ENCODE assay signal across 29 cellular contexts in the genomic region with DNA sequence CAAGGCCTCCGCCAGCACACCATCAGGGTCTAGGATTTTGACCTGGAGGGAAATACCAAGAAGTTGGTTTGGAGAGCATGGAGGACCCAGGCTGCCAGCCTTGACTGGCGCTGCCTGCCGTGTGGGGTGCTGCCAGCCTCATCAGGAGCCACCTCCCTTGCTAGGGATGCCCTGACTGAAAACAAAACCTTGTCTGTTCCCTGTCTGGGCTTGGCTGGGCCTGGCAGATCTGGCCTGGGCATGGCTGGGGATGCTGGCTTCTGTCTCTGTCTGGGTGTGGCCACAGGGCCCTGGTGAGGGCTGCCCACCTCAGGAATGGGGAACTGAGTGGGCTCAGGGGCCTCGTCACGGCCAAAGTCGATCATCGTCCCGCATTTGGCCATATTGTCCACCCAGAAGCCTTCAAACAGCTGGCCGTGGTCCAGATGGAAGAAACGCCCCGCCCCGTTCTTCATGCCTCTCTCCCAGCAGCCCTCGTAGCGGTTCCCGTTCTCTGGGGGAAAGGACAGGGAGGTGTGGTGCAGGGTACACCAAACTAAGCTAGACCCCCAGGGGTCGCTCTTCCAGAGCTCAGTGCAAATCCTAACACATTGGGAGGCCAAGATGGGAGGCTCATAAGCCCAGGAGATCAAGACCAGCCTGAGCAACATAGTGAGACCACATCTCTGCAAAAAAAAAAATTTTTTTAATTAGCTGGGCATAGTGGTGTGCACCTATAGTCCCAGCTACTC. TPM values are rescaled to one million over a fixed set of nuclear protein-coding genes. Genes with fewer than 3 reads are reported as not detected.
A peak's percentile ranks its signal among the peaks of the same experiment; 100 is the strongest.
DNase-seq lines count a peak whose midpoint lies in the region; ATAC-seq and TF ChIP-seq lines count a peak whose summit lies in the region.
"Had no signal": no experiment of that assay in that cellular context is flagged by ENCODE, and none has a peak within 500 bp of the region (broad histone marks: within the 10 kb centered on the region; RNA-seq: fewer than 3 reads in every experiment).

No MANE protein-coding gene starts in this region.

- TF ChIP-seq CTCF in glutamatergic neuron (IDR thresholded peaks at IDR 0.05; ENCODE audit: partially characterized antibody, unreplicated experiment) = no peak

- CTCF ChIA-PET in activated naive CD4-positive, alpha-beta T cell treated with anti-CD3 and anti-CD28 coated beads, Interleukin-2, amount 10 ng/mL, durations not matched to agents 7 days and 5 days (lab: Charles Lee) = no interaction called here

- H3K9me3 Mint-ChIP-seq in activated naive CD4-positive, alpha-beta T cell treated with anti-CD3 and anti-CD28 coated beads, Interleukin-2, amount 10 ng/mL, durations not matched to agents 7 days and 5 days = peaks cover 5% of the 10 kb centered on the region
- H3K9me3 Mint-ChIP-seq in activated naive CD4-positive, alpha-beta T cell treated with anti-CD3 and anti-CD28 coated beads, Interleukin-2, amount 50 U/mL, for 72 hours = peaks cover 4 to 6% of the 10 kb centered on the region in 2 donors
- peaks cover 3% of the 10 kb centered on the region for H3K9me3 Mint-ChIP-seq in glutamatergic neuron (ENCODE audit: unreplicated experiment)
- H3K9me3 Mint-ChIP-seq: activated CD4-positive, alpha-beta memory T cell treated with anti-CD3 and anti-CD28 coated beads for 36 hours; activated T-helper 17 cell treated with anti-CD3 and anti-CD28 coated beads, Interleukin-2, amount 50 U/mL, for 72 hours had no signal

- H3K36me3 Mint-ChIP-seq in activated naive CD4-positive, alpha-beta T cell treated with anti-CD3 and anti-CD28 coated beads, Interleukin-2, amount 10 ng/mL, durations not matched to agents 7 days and 5 days = peaks cover 58% of the 10 kb centered on the region
- H3K36me3 Mint-ChIP-seq in activated naive CD4-positive, alpha-beta T cell treated with anti-CD3 and anti-CD28 coated beads, Interleukin-2, amount 50 U/mL, for 72 hours = peaks cover 0 to 7% of the 10 kb centered on the region in 2 donors
- no peaks in the 10 kb centered on the region for H3K36me3 Mint-ChIP-seq in glutamatergic neuron (ENCODE audit: unreplicated experiment)

- no peaks in the 10 kb centered on the region for H3K27me3 Mint-ChIP-seq in activated naive CD4-positive, alpha-beta T cell treated with anti-CD3 and anti-CD28 coated beads, Interleukin-2, amount 10 ng/mL, durations not matched to agents 7 days and 5 days
- peaks cover 2% of the 10 kb centered on the region for H3K27me3 Mint-ChIP-seq in glutamatergic neuron (ENCODE audit: unreplicated experiment)
- H3K27me3 Mint-ChIP-seq: activated CD4-positive, alpha-beta memory T cell treated with anti-CD3 and anti-CD28 coated beads for 36 hours; activated naive CD8-positive, alpha-beta T cell; activated T-helper 17 cell treated with anti-CD3 and anti-CD28 coated beads, Interleukin-2, amount 50 U/mL, for 72 hours; T-helper 17 cell had no signal

- no peak overlapping the region for H3K4me3 Mint-ChIP-seq in activated naive CD4-positive, alpha-beta T cell treated with anti-CD3 and anti-CD28 coated beads, Interleukin-2, amount 10 ng/mL, durations not matched to agents 7 days and 5 days
- no peak overlapping the region for H3K4me3 Mint-ChIP-seq in glutamatergic neuron (ENCODE audit: unreplicated experiment)
- H3K4me3 Mint-ChIP-seq: activated CD4-positive, alpha-beta memory T cell treated with anti-CD3 and anti-CD28 coated beads for 36 hours; activated naive CD8-positive, alpha-beta T cell; activated T-helper 17 cell treated with anti-CD3 and anti-CD28 coated beads, Interleukin-2, amount 50 U/mL, for 72 hours; T-helper 17 cell had no signal

- H3K4me1 Mint-ChIP-seq in activated naive CD4-positive, alpha-beta T cell treated with anti-CD3 and anti-CD28 coated beads, Interleukin-2, amount 10 ng/mL, durations not matched to agents 7 days and 5 days = peaks cover 66% of the 10 kb centered on the region
- no peaks in the 10 kb centered on the region for H3K4me1 Mint-ChIP-seq in glutamatergic neuron (ENCODE audit: low read depth, unreplicated experiment)

- peak overlapping the region; percentile 14 for H3K27ac Mint-ChIP-seq in activated naive CD4-positive, alpha-beta T cell treated with anti-CD3 and anti-CD28 coated beads, Interleukin-2, amount 10 ng/mL, durations not matched to agents 7 days and 5 days
- no peak overlapping the region for H3K27ac Mint-ChIP-seq in activated naive CD4-positive, alpha-beta T cell treated with anti-CD3 and anti-CD28 coated beads, Interleukin-2, amount 50 U/mL, for 72 hours
- no peak overlapping the region for H3K27ac Mint-ChIP-seq in glutamatergic neuron (ENCODE audit: unreplicated experiment)
- H3K27ac Mint-ChIP-seq: activated CD4-positive, alpha-beta memory T cell treated with anti-CD3 and anti-CD28 coated beads for 36 hours; activated naive CD8-positive, alpha-beta T cell; activated T-helper 17 cell treated with anti-CD3 and anti-CD28 coated beads, Interleukin-2, amount 50 U/mL, for 72 hours had no signal

- no peak for ATAC-seq in activated naive CD4-positive, alpha-beta T cell treated with anti-CD3 and anti-CD28 coated beads, Interleukin-2, amount 50 U/mL, for 72 hours
- ATAC-seq in GM18873 (IDR thresholded peaks at IDR 0.05; ENCODE audit: low FRiP score, unreplicated experiment) (no peak), HG03439 (IDR thresholded peaks at IDR 0.05; ENCODE audit: unreplicated experiment) (no peak)
- ATAC-seq: left colon, T-helper 17 cell had no signal

- no peak for DNase-seq in activated naive CD4-positive, alpha-beta T cell treated with anti-CD3 and anti-CD28 coated beads, Interleukin-2, amount 10 ng/mL, durations not matched to agents 7 days and 5 days
- no peak for DNase-seq in activated naive CD4-positive, alpha-beta T cell treated with anti-CD3 and anti-CD28 coated beads, Interleukin-2, amount 50 U/mL, for 72 hours (ENCODE audit: low spot score in 2 of 2)
- peak; percentile 14 for DNase-seq in MV-4-11 (lab: John Stamatoyannopoulos, UW)
- peak; percentile 31 for DNase-seq in glutamatergic neuron
- no peak for DNase-seq in HuH-7.5 (ENCODE audit: low spot score)
- no peak for DNase-seq in HK-2 (ENCODE audit: unreplicated experiment)
- DNase-seq: activated CD4-positive, alpha-beta memory T cell treated with anti-CD3 and anti-CD28 coated beads for 36 hours; activated CD4-positive, CD25-positive, alpha-beta regulatory T cell treated with anti-CD3 and anti-CD28 coated beads, Interleukin-2, amount 50 U/mL, for 72 hours; activated CD8-positive, alpha-beta memory T cell treated with anti-CD3 and anti-CD28 coated beads, Interleukin-2, amount 50 U/mL, for 48 hours; AML-193; anterior cingulate cortex; DMS53; effector memory CD4-positive, alpha-beta T cell; foreskin melanocyte; HCEC 1CT; left colon; NCI-H1417; NCI-H2081; NCI-H226; NCI-H748 treated with DMSO at 0.1 percent for 48 hours; psoas muscle; stimulated activated naive CD4-positive, alpha-beta T cell treated with Interleukin-2 at 50 U/mL for 16 hours; T-helper 17 cell; testis; uterus had no signal

RNA-seq across cellular contexts. Expression of gene MORN3, which starts 16.5 kb away (rescaled TPM):
- 1 to 10 TPM; 1.3 to 2.9 TPM for total RNA-seq in activated naive CD4-positive, alpha-beta T cell treated with anti-CD3 and anti-CD28 coated beads, Interleukin-2, amount 50 U/mL, for 72 hours
- total RNA-seq in glutamatergic neuron (ENCODE audit: unreplicated experiment) = 1.2 TPM
- total RNA-seq: left colon, psoas muscle had no signal

RNA-seq across cellular contexts. Expression of gene ORAI1, which starts 26.6 kb away (rescaled TPM):
- total RNA-seq in activated naive CD4-positive, alpha-beta T cell treated with anti-CD3 and anti-CD28 coated beads, Interleukin-2, amount 50 U/mL, for 72 hours = 10 to 100 TPM; 23.0 to 23.2 TPM
- 15.9 TPM for total RNA-seq in glutamatergic neuron (ENCODE audit: unreplicated experiment)

RNA-seq across cellular contexts. Expression of gene TMEM120B, which starts 59.6 kb away (rescaled TPM):
- total RNA-seq in activated naive CD4-positive, alpha-beta T cell treated with anti-CD3 and anti-CD28 coated beads, Interleukin-2, amount 50 U/mL, for 72 hours = 10 to 100 TPM in 1 of 2 donors, 1 to 10 TPM in 1; 6.3 to 11.8 TPM
- total RNA-seq in glutamatergic neuron (ENCODE audit: unreplicated experiment) = 205 TPM

Comparison
In these comparisons a context has a peak if more than half of its experiments do, and no peak if none do; other contexts are left out.
1. DNase-seq: peak in MV-4-11 (single experiment) and glutamatergic neuron (single experiment); none in activated naive CD4-positive, alpha-beta T cell treated with anti-CD3 and anti-CD28 coated beads, Interleukin-2, amount 10 ng/mL, durations not matched to agents 7 days and 5 days (single experiment), activated naive CD4-positive, alpha-beta T cell treated with anti-CD3 and anti-CD28 coated beads, Interleukin-2, amount 50 U/mL, for 72 hours (0 of 2), HuH-7.5 (single experiment) and HK-2 (single experiment).
2. RNA of gene TMEM120B, which starts 59.6 kb away (total RNA-seq): 205 TPM in glutamatergic neuron (single experiment); 6.3 to 11.8 TPM in activated naive CD4-positive, alpha-beta T cell treated with anti-CD3 and anti-CD28 coated beads, Interleukin-2, amount 50 U/mL, for 72 hours; every median in the first group is over 10 times any median in the second.